In genomic region chr4:99950913-99951254, GRCh38 we compare ENCODE assay signal across 1 cellular context.
A peak's percentile ranks its signal among the peaks of the same experiment; 100 is the strongest.
TF ChIP-seq lines count a peak whose summit lies in the region.

No MANE protein-coding gene starts in this region.

TF ChIP-seq in H1, 55 proteins besides CTCF, POLR2A, EP300 and RAD21:
- TF ChIP-seq KDM4A (IDR thresholded peaks at IDR 0.05; ENCODE audit: low read depth, low read length, severe bottlenecking) (peak; percentile 28), SIN3A (conservative IDR thresholded peaks at IDR 0.05 in 1 of 2, IDR thresholded peaks at IDR 0.05 in 1 of 2; ENCODE audit: low read depth in 1 of 2, low read length in 2 of 2) (0 out of 4 replicates have a peak, but pooled peaks of 1 of the 2 experiments have one; percentile 0), GTF2F1 (IDR thresholded peaks at IDR 0.05; ENCODE audit: borderline replicate concordance, low read depth, low read length) (no peak)
TF ChIP-seq in H1: peak in this region for 2.
